ENCODE assay signal across 18 cellular contexts in genomic region chr6:138099832-138100231, GRCh38. TPM values are rescaled to one million over a fixed set of nuclear protein-coding genes. Genes with fewer than 3 reads are reported as not detected.
DNase-seq lines count a peak whose midpoint lies in the region; ATAC-seq, FAIRE-seq and TF ChIP-seq lines count a peak whose summit lies in the region.
"Had no signal": no experiment of that assay in that cellular context is flagged by ENCODE, and none has a peak within 500 bp of the region (broad histone marks: within the 10 kb centered on the region; RNA-seq: fewer than 3 reads in every experiment).

No MANE protein-coding gene starts in this region.

- H3K4me3 ChIP-seq in A549 (no peak overlapping the region), HUES48 (ENCODE audit: low read depth, low read length) (no peak overlapping the region), neural progenitor cell (no peak overlapping the region)
- H3K4me3 ChIP-seq: gastroesophageal sphincter, spleen, tibial artery had no signal

- no peaks in the 10 kb centered on the region for H3K27me3 ChIP-seq in HUES48 (ENCODE audit: control insufficient read depth, insufficient read depth, low read length)
- no peaks in the 10 kb centered on the region for H3K27me3 ChIP-seq in neural progenitor cell
- H3K27me3 ChIP-seq: gastroesophageal sphincter, tibial artery had no signal

- TF ChIP-seq RAD21 in A549 (conservative IDR thresholded peaks at IDR 0.05 in 1 of 2, IDR thresholded peaks at IDR 0.05 in 1 of 2) = no peak

- TF ChIP-seq POLR2A in A549 (IDR thresholded peaks at IDR 0.05; ENCODE audit: low read length) = no peak

- H3F3A ChIP-seq in neural progenitor cell (ENCODE audit: low read depth) = peaks cover 4% of the 10 kb centered on the region

- peak in 1 of 2 experiments; percentile 33; a peak in 1 of 6 replicates for ATAC-seq in A549
- ATAC-seq: gastroesophageal sphincter; natural killer cell treated with Interleukin-12 subunit alpha and Interleukin-12 subunit beta and Interleukin-15 and Interleukin-18, amount 100 ng/mL, for 72 hours had no signal

- H3K4me2 ChIP-seq in A549 (peak overlapping the region; percentile 53), neural progenitor cell (no peak overlapping the region)

- H3K9me3 Mint-ChIP-seq in neural progenitor cell = peaks cover 8% of the 10 kb centered on the region
- H3K9me3 Mint-ChIP-seq: natural killer cell treated with Interleukin-12 subunit alpha and Interleukin-12 subunit beta and Interleukin-15 and Interleukin-18, amount 100 ng/mL, for 72 hours had no signal

- TF ChIP-seq CTCF in A549 (IDR thresholded peaks at IDR 0.05) (no peak), neural progenitor cell (IDR thresholded peaks at IDR 0.05) (no peak)

- FAIRE-seq in A549 (lab: Jason Lieb, UNC) = no peak

- H3K36me3 Mint-ChIP-seq in neural progenitor cell = peaks cover 9% of the 10 kb centered on the region

- peaks cover 15% of the 10 kb centered on the region for H3K4me1 Mint-ChIP-seq in neural progenitor cell

- in situ Hi-C loops in G401 (cut with HindIII; ENCODE audit: low sequenced_read_pairs) = no loop called here

- H3K9me3 ChIP-seq in A549 (peaks cover 3% of the 10 kb centered on the region; the same call in 1 of the 3 replicates), HUES48 (ENCODE audit: control insufficient read depth, insufficient read depth, low read length) (no peaks in the 10 kb centered on the region), neural progenitor cell (ENCODE audit: low read depth) (no peaks in the 10 kb centered on the region)
- H3K9me3 ChIP-seq: gastroesophageal sphincter, tibial artery had no signal

- H3K79me2 ChIP-seq in neural progenitor cell (ENCODE audit: low read depth) = peaks cover 77% of the 10 kb centered on the region

- H3K4me1 ChIP-seq in A549 = peaks cover 33% of the 10 kb centered on the region
- H3K4me1 ChIP-seq in HUES48 (ENCODE audit: control insufficient read depth, insufficient read depth, low read length) = peaks cover 15% of the 10 kb centered on the region
- H3K4me1 ChIP-seq in neural progenitor cell = peaks cover 15% of the 10 kb centered on the region
- H3K4me1 ChIP-seq: spleen, tibial artery had no signal

- CTCF ChIA-PET in A549 (lab: Yijun Ruan, JAX) = interaction anchor here (1.3 kb wide), 1 partner anchor 11 kb away, joined by 4 read pairs; no protein-coding TSS in a partner anchor

- H3K27ac Mint-ChIP-seq in neural progenitor cell = no peak overlapping the region
- H3K27ac Mint-ChIP-seq: natural killer cell treated with Interleukin-12 subunit alpha and Interleukin-12 subunit beta and Interleukin-15 and Interleukin-18, amount 100 ng/mL, for 72 hours had no signal

- no peak for DNase-seq in A549 (ENCODE audit: low read depth in 1 of 2, low spot score in 1 of 2)
- DNase-seq in dedifferentiated amniotic fluid mesenchymal stem cell (ENCODE audit: extremely low spot score) = peak; percentile 83
- DNase-seq in kidney tubule cell (ENCODE audit: low spot score) = peak; percentile 70
- no peak for DNase-seq in G401 (ENCODE audit: low spot score)
- DNase-seq in NCI-H524 (lab: John Stamatoyannopoulos, UW) = no peak
- no peak for DNase-seq in CD1c-positive myeloid dendritic cell (ENCODE audit: extremely low spot score)
- DNase-seq in neural progenitor cell (ENCODE audit: low spot score) = no peak
- DNase-seq: activated CD4-positive, alpha-beta T cell treated with anti-CD3 and anti-CD28 coated beads, Interleukin-2, amount 50 U/mL, for 48 hours; activated gamma-delta T cell; DMS79; MV-4-11; NCI-H2227 treated with DMSO at 0.1 percent for 48 hours; OCI-M1; spleen; tibial artery had no signal

- H3K36me3 ChIP-seq in HUES48 (ENCODE audit: control insufficient read depth, insufficient read depth, low read length) = peaks cover 24% of the 10 kb centered on the region
- H3K36me3 ChIP-seq in neural progenitor cell = no peaks in the 10 kb centered on the region
- H3K36me3 ChIP-seq: spleen had no signal

- POLR2A ChIA-PET in A549 (lab: Yijun Ruan, JAX) = no interaction called here

- H3K27ac ChIP-seq in A549 (peak overlapping the region in 1 of 2 experiments; percentile 48; a peak in 1 of 6 replicates), HUES48 (ENCODE audit: low read depth, low read length) (peak overlapping the region; percentile 10), neural progenitor cell (no peak overlapping the region)
- H3K27ac ChIP-seq: gastroesophageal sphincter, spleen, tibial artery had no signal

- TF ChIP-seq EP300 in A549 (IDR thresholded peaks at IDR 0.05) = no peak

- no peak overlapping the region for H3K4me3 Mint-ChIP-seq in neural progenitor cell
- H3K4me3 Mint-ChIP-seq: natural killer cell treated with Interleukin-12 subunit alpha and Interleukin-12 subunit beta and Interleukin-15 and Interleukin-18, amount 100 ng/mL, for 72 hours had no signal

- H3K9ac ChIP-seq in HUES48 (ENCODE audit: low read depth, low read length) (no peak overlapping the region), neural progenitor cell (no peak overlapping the region)

- no peak overlapping the region for H2AFZ ChIP-seq in neural progenitor cell (replicated peaks)

- H4K20me1 ChIP-seq in neural progenitor cell (ENCODE audit: low read depth) = no peaks in the 10 kb centered on the region

- 59% methylated on average over 5 of the region's 5 CpGs for WGBS in A549 (ENCODE audit: missing lambda C conversion rate)

- peaks cover 2% of the 10 kb centered on the region for H3K27me3 Mint-ChIP-seq in neural progenitor cell (ENCODE audit: insufficient read depth, low read depth)

TF ChIP-seq in A549, 52 proteins besides CTCF, POLR2A, EP300 and RAD21:
- TF ChIP-seq MAFK (IDR thresholded peaks at IDR 0.05; ENCODE audit: partially characterized antibody) = peak; percentile 10
- TF ChIP-seq E2F6 (IDR thresholded peaks at IDR 0.05; ENCODE audit: borderline replicate concordance, low read depth) = no peak

RNA-seq across cellular contexts. Expression of gene PERP, which starts 7.4 kb away (rescaled TPM):
- 48.3 and 52.5 TPM in 2 replicates for polyA plus RNA-seq in A549 (2011; rRNA removed)
- 15.0 and 21.9 TPM in 2 replicates for polyA plus RNA-seq in A549 (2012; cell fraction: cytosol; rRNA removed)
- polyA plus RNA-seq in A549 (2012; cell fraction: nucleus; rRNA removed) = 13.0 and 16.8 TPM in 2 replicates
- polyA plus RNA-seq in A549 (2017; fragmentation: RNase III; extraction: RNeasy Plus Mini Kit Qiagen cat#74134 plus additional on column Dnase treatment) = 53.2 to 67.2 TPM (median 66.8 TPM) in 3 replicates
- 30.5 and 35.7 TPM in 2 replicates for polyA minus RNA-seq in A549 (2011; rRNA and poly(A)+ RNA removed)
- total RNA-seq in G401 (2014; rRNA removed; shearing (Covaris generic)) = 4.4 and 9.1 TPM in 2 replicates
- total RNA-seq in neural progenitor cell (ENCODE audit: low replicate concordance) = 29.9 and 35.4 TPM in 2 replicates

Comparison
In these comparisons a context has a peak if more than half of its experiments do, and no peak if none do; other contexts are left out.
1. DNase-seq: peak in dedifferentiated amniotic fluid mesenchymal stem cell (single experiment) and kidney tubule cell (single experiment); none in A549 (0 of 2), G401 (single experiment), NCI-H524 (0 of 2), CD1c-positive myeloid dendritic cell (single experiment) and neural progenitor cell (single experiment).